In the genomic region with DNA sequence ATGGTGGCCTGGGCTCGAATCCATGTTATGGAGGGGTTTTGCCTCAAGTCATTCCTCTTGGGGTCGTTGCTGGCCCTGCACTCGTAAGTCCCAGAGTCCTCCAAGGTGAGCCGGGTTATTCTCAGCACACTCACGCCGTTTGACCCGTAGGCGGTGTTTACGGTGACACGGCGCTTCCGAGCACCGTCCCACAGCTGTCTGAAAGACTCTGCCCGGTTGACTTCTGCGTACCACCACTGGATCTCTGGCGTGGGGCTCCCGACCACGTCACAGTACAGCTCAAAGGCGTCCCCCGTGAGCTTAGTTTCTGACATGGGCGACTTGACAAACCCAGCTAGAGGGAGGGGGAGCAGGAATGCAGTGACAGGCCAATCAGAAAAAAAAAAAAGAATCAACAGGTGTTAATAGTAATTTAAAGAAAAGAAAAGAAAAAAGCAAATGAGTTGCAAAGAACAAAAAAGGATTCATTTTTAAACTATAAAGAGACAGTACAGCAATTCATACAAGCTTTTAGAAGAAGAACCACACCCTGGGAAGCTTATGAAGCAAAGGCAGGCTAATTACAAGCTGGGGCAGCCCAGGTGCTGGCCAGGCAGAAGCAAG, we compare ENCODE assay signal across 1 cellular context.
TF ChIP-seq lines count a peak whose summit lies in the region.

No MANE protein-coding gene starts in this region.

TF ChIP-seq in K562, 482 proteins besides CTCF, POLR2A, EP300 and RAD21:
- TF ChIP-seq SRSF1 (IDR thresholded peaks at IDR 0.05; ENCODE audit: low read depth, low read length) (no peak), MXI1 (IDR thresholded peaks at IDR 0.05; ENCODE audit: low read depth, low read length) (no peak), EGR1 (conservative IDR thresholded peaks at IDR 0.05) (0 out of 2 replicates have a peak, but pooled peaks have one; percentile 13), ZNF140 (CRISPR knock-in tag; IDR thresholded peaks at IDR 0.05) (no peak), HSF4 (CRISPR knock-in tag; IDR thresholded peaks at IDR 0.05; ENCODE audit: borderline replicate concordance) (no peak), WHSC1 (IDR thresholded peaks at IDR 0.05; ENCODE audit: low read length) (no peak), NFE2 (IDR thresholded peaks at IDR 0.05; ENCODE audit: low read depth) (peak; percentile 42; the same call in 1 of the 2 replicates), ZNF316 (IDR thresholded peaks at IDR 0.05) (no peak), PHF20 (IDR thresholded peaks at IDR 0.05; ENCODE audit: partially characterized antibody) (no peak)
- TF ChIP-seq, protein P1, sequence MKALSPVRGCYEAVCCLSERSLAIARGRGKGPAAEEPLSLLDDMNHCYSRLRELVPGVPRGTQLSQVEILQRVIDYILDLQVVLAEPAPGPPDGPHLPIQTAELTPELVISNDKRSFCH (CRISPR knock-in tag; IDR thresholded peaks at IDR 0.05), result no peak
- TF ChIP-seq, protein P1 (tag; IDR thresholded peaks at IDR 0.05), result no peak
- TF ChIP-seq, protein P2, sequence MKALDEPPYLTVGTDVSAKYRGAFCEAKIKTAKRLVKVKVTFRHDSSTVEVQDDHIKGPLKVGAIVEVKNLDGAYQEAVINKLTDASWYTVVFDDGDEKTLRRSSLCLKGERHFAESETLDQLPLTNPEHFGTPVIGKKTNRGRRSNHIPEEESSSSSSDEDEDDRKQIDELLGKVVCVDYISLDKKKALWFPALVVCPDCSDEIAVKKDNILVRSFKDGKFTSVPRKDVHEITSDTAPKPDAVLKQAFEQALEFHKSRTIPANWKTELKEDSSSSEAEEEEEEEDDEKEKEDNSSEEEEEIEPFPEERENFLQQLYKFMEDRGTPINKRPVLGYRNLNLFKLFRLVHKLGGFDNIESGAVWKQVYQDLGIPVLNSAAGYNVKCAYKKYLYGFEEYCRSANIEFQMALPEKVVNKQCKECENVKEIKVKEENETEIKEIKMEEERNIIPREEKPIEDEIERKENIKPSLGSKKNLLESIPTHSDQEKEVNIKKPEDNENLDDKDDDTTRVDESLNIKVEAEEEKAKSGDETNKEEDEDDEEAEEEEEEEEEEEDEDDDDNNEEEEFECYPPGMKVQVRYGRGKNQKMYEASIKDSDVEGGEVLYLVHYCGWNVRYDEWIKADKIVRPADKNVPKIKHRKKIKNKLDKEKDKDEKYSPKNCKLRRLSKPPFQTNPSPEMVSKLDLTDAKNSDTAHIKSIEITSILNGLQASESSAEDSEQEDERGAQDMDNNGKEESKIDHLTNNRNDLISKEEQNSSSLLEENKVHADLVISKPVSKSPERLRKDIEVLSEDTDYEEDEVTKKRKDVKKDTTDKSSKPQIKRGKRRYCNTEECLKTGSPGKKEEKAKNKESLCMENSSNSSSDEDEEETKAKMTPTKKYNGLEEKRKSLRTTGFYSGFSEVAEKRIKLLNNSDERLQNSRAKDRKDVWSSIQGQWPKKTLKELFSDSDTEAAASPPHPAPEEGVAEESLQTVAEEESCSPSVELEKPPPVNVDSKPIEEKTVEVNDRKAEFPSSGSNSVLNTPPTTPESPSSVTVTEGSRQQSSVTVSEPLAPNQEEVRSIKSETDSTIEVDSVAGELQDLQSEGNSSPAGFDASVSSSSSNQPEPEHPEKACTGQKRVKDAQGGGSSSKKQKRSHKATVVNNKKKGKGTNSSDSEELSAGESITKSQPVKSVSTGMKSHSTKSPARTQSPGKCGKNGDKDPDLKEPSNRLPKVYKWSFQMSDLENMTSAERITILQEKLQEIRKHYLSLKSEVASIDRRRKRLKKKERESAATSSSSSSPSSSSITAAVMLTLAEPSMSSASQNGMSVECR (CRISPR knock-in tag; IDR thresholded peaks at IDR 0.05), result no peak
